Comparison of ENCODE assay signal across 1 cellular context in the genomic region with DNA sequence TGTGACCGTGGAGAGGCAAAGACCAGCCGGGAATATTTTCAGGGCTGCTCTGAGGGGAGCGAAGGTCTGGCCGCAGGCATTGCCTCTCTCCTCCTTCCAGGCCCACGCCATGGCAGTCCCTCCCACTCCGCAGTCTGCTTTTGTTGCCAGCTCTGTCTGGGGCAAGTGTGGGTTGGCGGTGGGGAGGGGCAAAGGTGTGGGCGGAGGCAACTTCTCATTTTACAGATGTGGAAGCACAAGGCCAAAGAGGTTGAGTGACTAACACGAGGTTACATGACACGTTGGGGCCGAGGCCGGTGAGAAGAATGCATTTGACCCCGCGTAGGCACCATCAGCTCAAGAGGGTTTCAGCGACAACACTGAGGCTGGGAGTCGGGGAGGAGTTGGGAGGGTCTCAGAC.
TF ChIP-seq lines count a peak whose summit lies in the region.

No MANE protein-coding gene starts in this region.

TF ChIP-seq in K562, 482 proteins besides CTCF, POLR2A, EP300 and RAD21 (continued from another document):
- TF ChIP-seq, protein P1, sequence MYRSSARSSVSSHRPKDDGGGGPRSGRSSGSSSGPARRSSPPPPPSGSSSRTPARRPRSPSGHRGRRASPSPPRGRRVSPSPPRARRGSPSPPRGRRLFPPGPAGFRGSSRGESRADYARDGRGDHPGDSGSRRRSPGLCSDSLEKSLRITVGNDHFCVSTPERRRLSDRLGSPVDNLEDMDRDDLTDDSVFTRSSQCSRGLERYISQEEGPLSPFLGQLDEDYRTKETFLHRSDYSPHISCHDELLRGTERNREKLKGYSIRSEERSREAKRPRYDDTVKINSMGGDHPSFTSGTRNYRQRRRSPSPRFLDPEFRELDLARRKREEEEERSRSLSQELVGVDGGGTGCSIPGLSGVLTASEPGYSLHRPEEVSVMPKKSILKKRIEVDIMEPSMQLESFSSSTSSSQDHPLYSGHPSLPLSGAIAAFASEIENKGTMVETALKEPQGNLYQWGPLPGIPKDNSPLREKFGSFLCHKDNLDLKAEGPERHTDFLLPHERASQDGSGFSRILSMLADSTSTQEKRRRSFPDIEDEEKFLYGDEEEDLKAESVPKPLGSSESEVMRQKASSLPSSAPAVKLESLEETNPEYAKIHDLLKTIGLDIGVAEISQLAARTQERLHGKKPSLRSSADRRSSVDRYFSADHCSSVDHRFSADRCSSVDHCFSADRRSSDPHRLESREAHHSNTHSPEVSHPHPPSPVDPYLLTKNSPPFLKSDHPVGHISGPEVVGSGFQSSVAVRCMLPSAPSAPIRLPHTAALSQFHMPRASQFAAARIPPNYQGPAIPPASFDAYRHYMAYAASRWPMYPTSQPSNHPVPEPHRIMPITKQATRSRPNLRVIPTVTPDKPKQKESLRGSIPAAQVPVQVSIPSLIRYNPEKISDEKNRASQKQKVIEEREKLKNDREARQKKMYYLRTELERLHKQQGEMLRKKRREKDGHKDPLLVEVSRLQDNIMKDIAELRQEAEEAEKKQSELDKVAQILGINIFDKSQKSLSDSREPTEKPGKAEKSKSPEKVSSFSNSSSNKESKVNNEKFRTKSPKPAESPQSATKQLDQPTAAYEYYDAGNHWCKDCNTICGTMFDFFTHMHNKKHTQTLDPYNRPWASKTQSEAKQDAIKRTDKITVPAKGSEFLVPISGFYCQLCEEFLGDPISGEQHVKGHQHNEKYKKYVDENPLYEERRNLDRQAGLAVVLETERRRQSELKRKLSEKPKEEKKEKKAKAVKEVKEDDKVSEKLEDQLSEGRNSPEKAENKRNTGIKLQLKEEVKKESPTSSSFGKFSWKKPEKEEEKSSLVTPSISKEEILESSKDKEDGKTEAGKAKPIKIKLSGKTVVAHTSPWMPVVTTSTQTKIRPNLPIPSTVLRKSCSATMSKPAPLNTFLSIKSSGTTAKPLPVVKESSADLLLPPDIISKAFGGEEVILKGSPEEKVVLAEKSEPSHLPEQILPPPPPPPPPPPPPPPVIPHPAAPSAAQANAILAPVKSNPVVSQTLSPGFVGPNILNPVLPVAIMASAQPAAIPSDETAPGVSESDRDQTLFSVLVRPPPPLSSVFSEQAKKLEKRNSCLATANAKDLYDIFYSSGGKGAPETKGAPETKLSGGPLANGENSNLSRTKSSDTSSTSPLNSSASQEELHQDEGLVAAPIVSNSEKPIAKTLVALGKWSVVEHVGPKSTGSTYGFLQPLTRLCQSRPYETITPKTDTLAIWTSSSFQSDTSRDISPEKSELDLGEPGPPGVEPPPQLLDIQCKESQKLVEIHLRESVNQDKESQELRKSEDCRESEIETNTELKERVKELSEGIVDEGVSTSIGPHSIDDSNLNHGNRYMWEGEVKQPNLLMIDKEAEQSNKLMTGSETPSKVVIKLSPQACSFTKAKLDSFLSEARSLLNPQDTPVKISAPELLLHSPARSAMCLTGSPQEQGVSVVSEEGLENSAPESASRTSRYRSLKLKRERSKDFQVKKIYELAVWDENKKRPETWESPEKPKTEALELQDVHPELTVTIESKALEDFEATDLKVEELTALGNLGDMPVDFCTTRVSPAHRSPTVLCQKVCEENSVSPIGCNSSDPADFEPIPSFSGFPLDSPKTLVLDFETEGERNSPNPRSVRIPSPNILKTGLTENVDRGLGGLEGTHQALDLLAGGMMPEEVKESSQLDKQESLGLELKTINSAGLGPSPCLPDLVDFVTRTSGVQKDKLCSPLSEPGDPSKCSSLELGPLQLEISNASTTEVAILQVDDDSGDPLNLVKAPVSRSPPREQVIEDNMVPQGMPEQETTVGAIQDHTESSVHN (IDR thresholded peaks at IDR 0.05; ENCODE audit: borderline replicate concordance in 1 of 2, low read depth in 1 of 2): no peak
- TF ChIP-seq ZNF75A (CRISPR knock-in tag; IDR thresholded peaks at IDR 0.05) (no peak), ILK (tag; IDR thresholded peaks at IDR 0.05; ENCODE audit: borderline replicate concordance, low read depth) (no peak), RBBP5 (IDR thresholded peaks at IDR 0.05; ENCODE audit: borderline replicate concordance, insufficient read depth, low read length, poor library complexity, severe bottlenecking) (no peak)
